1 cellular context compared by ENCODE assay signal in genomic region chr11:120134106-120134930, GRCh38.
TF ChIP-seq lines count a peak whose summit lies in the region.

No MANE protein-coding gene starts in this region.

TF ChIP-seq in K562, 482 proteins besides CTCF, POLR2A, EP300 and RAD21:
- TF ChIP-seq ZNF77 (CRISPR knock-in tag; IDR thresholded peaks at IDR 0.05), result no peak
- no peak for TF ChIP-seq ARHGAP35 (IDR thresholded peaks at IDR 0.05; ENCODE audit: partially characterized antibody)
- TF ChIP-seq MTF1 (CRISPR knock-in tag; IDR thresholded peaks at IDR 0.05; ENCODE audit: borderline replicate concordance), result no peak
- no peak for TF ChIP-seq ID3 (CRISPR knock-in tag; IDR thresholded peaks at IDR 0.05)
- no peak for TF ChIP-seq ID3 (tag; IDR thresholded peaks at IDR 0.05)
- no peak for TF ChIP-seq NFE2 (IDR thresholded peaks at IDR 0.05; ENCODE audit: low read depth)
- TF ChIP-seq ZNF699 (CRISPR knock-in tag; IDR thresholded peaks at IDR 0.05; ENCODE audit: insufficient replicate concordance), result no peak
- no peak for TF ChIP-seq NR3C1 (CRISPR knock-in tag; IDR thresholded peaks at IDR 0.05)
- TF ChIP-seq TBL1XR1 (IDR thresholded peaks at IDR 0.05; ENCODE audit: low read length in 2 of 2), result no peak
- TF ChIP-seq, protein P1, sequence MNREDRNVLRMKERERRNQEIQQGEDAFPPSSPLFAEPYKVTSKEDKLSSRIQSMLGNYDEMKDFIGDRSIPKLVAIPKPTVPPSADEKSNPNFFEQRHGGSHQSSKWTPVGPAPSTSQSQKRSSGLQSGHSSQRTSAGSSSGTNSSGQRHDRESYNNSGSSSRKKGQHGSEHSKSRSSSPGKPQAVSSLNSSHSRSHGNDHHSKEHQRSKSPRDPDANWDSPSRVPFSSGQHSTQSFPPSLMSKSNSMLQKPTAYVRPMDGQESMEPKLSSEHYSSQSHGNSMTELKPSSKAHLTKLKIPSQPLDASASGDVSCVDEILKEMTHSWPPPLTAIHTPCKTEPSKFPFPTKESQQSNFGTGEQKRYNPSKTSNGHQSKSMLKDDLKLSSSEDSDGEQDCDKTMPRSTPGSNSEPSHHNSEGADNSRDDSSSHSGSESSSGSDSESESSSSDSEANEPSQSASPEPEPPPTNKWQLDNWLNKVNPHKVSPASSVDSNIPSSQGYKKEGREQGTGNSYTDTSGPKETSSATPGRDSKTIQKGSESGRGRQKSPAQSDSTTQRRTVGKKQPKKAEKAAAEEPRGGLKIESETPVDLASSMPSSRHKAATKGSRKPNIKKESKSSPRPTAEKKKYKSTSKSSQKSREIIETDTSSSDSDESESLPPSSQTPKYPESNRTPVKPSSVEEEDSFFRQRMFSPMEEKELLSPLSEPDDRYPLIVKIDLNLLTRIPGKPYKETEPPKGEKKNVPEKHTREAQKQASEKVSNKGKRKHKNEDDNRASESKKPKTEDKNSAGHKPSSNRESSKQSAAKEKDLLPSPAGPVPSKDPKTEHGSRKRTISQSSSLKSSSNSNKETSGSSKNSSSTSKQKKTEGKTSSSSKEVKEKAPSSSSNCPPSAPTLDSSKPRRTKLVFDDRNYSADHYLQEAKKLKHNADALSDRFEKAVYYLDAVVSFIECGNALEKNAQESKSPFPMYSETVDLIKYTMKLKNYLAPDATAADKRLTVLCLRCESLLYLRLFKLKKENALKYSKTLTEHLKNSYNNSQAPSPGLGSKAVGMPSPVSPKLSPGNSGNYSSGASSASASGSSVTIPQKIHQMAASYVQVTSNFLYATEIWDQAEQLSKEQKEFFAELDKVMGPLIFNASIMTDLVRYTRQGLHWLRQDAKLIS (CRISPR knock-in tag; IDR thresholded peaks at IDR 0.05), result no peak
- no peak for TF ChIP-seq MIER1 (IDR thresholded peaks at IDR 0.05; ENCODE audit: low read depth)
- no peak for TF ChIP-seq HMG20B (CRISPR knock-in tag; IDR thresholded peaks at IDR 0.05)
- no peak for TF ChIP-seq CREB1 (IDR thresholded peaks at IDR 0.05)
- TF ChIP-seq CREB1 (CRISPR knock-in tag; IDR thresholded peaks at IDR 0.05), result no peak
- no peak for TF ChIP-seq ZFX (CRISPR knock-in tag; IDR thresholded peaks at IDR 0.05)
- TF ChIP-seq BRF1 (IDR thresholded peaks at IDR 0.05; ENCODE audit: borderline replicate concordance, extremely low read depth, insufficient read length), result no peak
- TF ChIP-seq XRCC5 (IDR thresholded peaks at IDR 0.05; ENCODE audit: low read depth, low read length), result no peak
- TF ChIP-seq SIN3B (IDR thresholded peaks at IDR 0.05; ENCODE audit: low read depth), result no peak
- TF ChIP-seq ELK3 (CRISPR knock-in tag; IDR thresholded peaks at IDR 0.05), result no peak
